Comparison of ENCODE assay signal across 2 cellular contexts in genomic region chr2:101802329-101802728, GRCh38.
TF ChIP-seq lines count a peak whose summit lies in the region.

No MANE protein-coding gene starts in this region.

TF ChIP-seq in SK-N-SH treated with all-trans-retinoic acid at 6 μM for 48 hours, 23 proteins besides CTCF, POLR2A, EP300 and RAD21 (continued from another document):
- TF ChIP-seq OSR1 (CRISPR knock-in tag; IDR thresholded peaks at IDR 0.05) = no peak
- no peak for TF ChIP-seq ZFP3 (CRISPR knock-in tag; IDR thresholded peaks at IDR 0.05)
- no peak for TF ChIP-seq CREB5 (CRISPR knock-in tag; IDR thresholded peaks at IDR 0.05; ENCODE audit: low read depth)
- no peak for TF ChIP-seq ZFP30 (CRISPR knock-in tag; IDR thresholded peaks at IDR 0.05)
- TF ChIP-seq ISL1 (CRISPR knock-in tag; IDR thresholded peaks at IDR 0.05) = no peak
- TF ChIP-seq TCF4 (CRISPR knock-in tag; IDR thresholded peaks at IDR 0.05; ENCODE audit: borderline replicate concordance) = no peak
- TF ChIP-seq RARB (CRISPR knock-in tag; IDR thresholded peaks at IDR 0.05) = no peak
- no peak for TF ChIP-seq BACH2 (CRISPR knock-in tag; IDR thresholded peaks at IDR 0.05; ENCODE audit: borderline replicate concordance)
- no peak for TF ChIP-seq PATZ1 (CRISPR knock-in tag; IDR thresholded peaks at IDR 0.05; ENCODE audit: borderline replicate concordance)
- TF ChIP-seq ZNF565 (CRISPR knock-in tag; conservative IDR thresholded peaks at IDR 0.05; ENCODE audit: low read depth) = no peak

TF ChIP-seq in SK-N-SH, 30 proteins besides CTCF, POLR2A, EP300 and RAD21 (continued from another document):
- TF ChIP-seq GATA2 (CRISPR knock-in tag; IDR thresholded peaks at IDR 0.05) (no peak), FOSL2 (IDR thresholded peaks at IDR 0.05; ENCODE audit: borderline replicate concordance, low read depth) (no peak), SMC3 (IDR thresholded peaks at IDR 0.05; ENCODE audit: low read depth, low read length) (no peak), POLR2AphosphoS5 (IDR thresholded peaks at IDR 0.05; ENCODE audit: low read depth, low read length) (no peak), SIN3A (IDR thresholded peaks at IDR 0.05; ENCODE audit: borderline replicate concordance, low read depth, low read length) (no peak), CHD2 (IDR thresholded peaks at IDR 0.05; ENCODE audit: low read length, partially characterized antibody) (no peak), MEF2A (IDR thresholded peaks at IDR 0.05; ENCODE audit: borderline replicate concordance, low read depth) (no peak), JUND (IDR thresholded peaks at IDR 0.05) (no peak), MAX (IDR thresholded peaks at IDR 0.05; ENCODE audit: low read depth) (no peak), NRF1 (IDR thresholded peaks at IDR 0.05; ENCODE audit: low read depth, low read length) (no peak), IRF3 (IDR thresholded peaks at IDR 0.05; ENCODE audit: low read depth, low read length) (no peak), USF1 (IDR thresholded peaks at IDR 0.05; ENCODE audit: borderline replicate concordance, low read depth) (no peak), MXI1 (IDR thresholded peaks at IDR 0.05; ENCODE audit: low read depth, low read length) (no peak), REST (IDR thresholded peaks at IDR 0.05; ENCODE audit: low read depth, low read length) (no peak), NFIC (IDR thresholded peaks at IDR 0.05; ENCODE audit: borderline replicate concordance) (no peak), TEAD4 (IDR thresholded peaks at IDR 0.05; ENCODE audit: borderline replicate concordance, insufficient read depth) (no peak)
